Comparison of ENCODE assay signal across 6 cellular contexts in the genomic region with DNA sequence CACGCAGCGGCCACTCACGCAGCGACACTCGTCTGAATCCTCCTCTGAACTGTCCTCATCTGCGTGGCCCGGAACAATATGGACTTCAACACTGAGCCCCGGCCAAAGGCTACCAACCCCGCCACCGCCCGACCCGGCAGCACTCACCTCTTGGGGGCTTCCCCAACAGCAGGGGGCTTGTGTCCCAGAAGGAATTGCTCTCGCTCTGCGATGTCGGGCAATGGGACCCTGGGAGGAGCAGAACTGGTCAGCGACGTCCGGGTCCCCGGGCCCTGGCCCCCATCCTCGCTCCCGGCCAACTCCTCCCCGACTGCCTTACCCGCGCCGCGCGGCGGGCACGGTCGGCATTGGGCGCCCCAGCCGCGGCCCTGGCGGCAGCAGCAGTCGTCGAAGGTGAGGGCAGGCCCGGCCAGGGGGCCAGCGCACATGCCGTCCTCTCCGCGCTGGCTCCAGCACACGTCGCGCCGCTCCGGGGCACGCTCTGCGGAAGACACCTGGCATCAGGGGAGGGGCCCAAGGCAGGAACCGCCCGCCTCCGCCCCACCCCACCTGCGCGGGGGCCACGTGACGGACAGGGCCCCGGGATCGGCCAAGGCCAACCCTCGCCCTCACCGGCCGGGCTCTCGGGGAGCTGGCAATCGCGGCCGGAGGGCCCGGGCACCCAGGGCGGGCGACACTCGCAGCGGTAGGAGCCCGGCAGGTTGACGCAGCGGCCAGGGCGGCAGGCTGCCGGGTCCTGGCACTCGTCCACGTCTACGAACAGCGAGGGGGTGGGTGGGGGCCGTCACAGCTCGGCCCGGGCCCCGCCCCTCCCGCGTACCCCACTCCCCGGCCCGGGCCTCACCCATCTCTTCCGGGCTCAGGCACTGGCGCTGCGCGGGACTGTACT. TPM values are rescaled to one million over a fixed set of nuclear protein-coding genes. Genes with fewer than 3 reads are reported as not detected.
DNase-seq lines count a peak whose midpoint lies in the region; ATAC-seq and TF ChIP-seq lines count a peak whose summit lies in the region.

No MANE protein-coding gene starts in this region.

- H3K4me3 ChIP-seq in gastrocnemius medialis: peak overlapping the region; percentile 60 to 76 (median 64)

- TF ChIP-seq CTCF in gastrocnemius medialis (IDR thresholded peaks at IDR 0.05 in 4 of 5, conservative IDR thresholded peaks at IDR 0.05 in 1 of 5): peak in 2 of 5 experiments; percentile 57 to 71

- H3K36me3 ChIP-seq in gastrocnemius medialis: peaks cover 0 to 24% of the 10 kb centered on the region in 2 donors

- peaks cover 6 to 12% (median 11%) of the 10 kb centered on the region in 3 donors for H3K4me1 Mint-ChIP-seq in IgD-negative memory B cell
- peaks cover 9 to 14% of the 10 kb centered on the region in 2 donors for H3K4me1 Mint-ChIP-seq in effector memory CD8-positive, alpha-beta T cell (ENCODE audit: low read depth in 2 of 2)

- H3K36me3 Mint-ChIP-seq in IgD-negative memory B cell: no peaks in the 10 kb centered on the region
- peaks cover 30% of the 10 kb centered on the region for H3K36me3 Mint-ChIP-seq in effector memory CD8-positive, alpha-beta T cell (ENCODE audit: insufficient read depth)

- DNase-seq in effector memory CD8-positive, alpha-beta T cell: no peak
- DNase-seq in gastrocnemius medialis: no peak
- DNase-seq in HK-2 (ENCODE audit: unreplicated experiment): no peak
- no peak for DNase-seq in activated CD8-positive, alpha-beta memory T cell treated with anti-CD3 and anti-CD28 coated beads, Interleukin-2, amount 50 U/mL, for 48 hours

- H3K27me3 Mint-ChIP-seq in IgD-negative memory B cell: no peaks in the 10 kb centered on the region
- H3K27me3 Mint-ChIP-seq in effector memory CD8-positive, alpha-beta T cell: no peaks in the 10 kb centered on the region

- no peaks in the 10 kb centered on the region for H3K27me3 ChIP-seq in gastrocnemius medialis

- peak overlapping the region; percentile 85 to 96 (median 93) for H3K27ac Mint-ChIP-seq in IgD-negative memory B cell
- H3K27ac Mint-ChIP-seq in effector memory CD8-positive, alpha-beta T cell: peak overlapping the region in 1 of 2 donors; percentile 83

- no peak for TF ChIP-seq POLR2A in gastrocnemius medialis (IDR thresholded peaks at IDR 0.05)

- H3K4me1 ChIP-seq in gastrocnemius medialis: peaks cover 7 to 16% of the 10 kb centered on the region in 2 donors

- ATAC-seq in GM21367 (IDR thresholded peaks at IDR 0.05; ENCODE audit: unreplicated experiment): peak; percentile 1
- peak; percentile 76 for ATAC-seq in effector memory CD8-positive, alpha-beta T cell (replicated peaks)
- peak; percentile 3 to 4 for ATAC-seq in gastrocnemius medialis

- peak overlapping the region; percentile 86 to 92 (median 90) for H3K27ac ChIP-seq in gastrocnemius medialis

- intact Hi-C loops in gastrocnemius medialis (cut with DNase I; ENCODE audit: low total_unique reads): loop anchor here (1.0 kb wide), 5 partner anchors 19 to 75 kb away; a partner anchor contains a TSS

- H3K4me3 Mint-ChIP-seq in IgD-negative memory B cell: peak overlapping the region; percentile 88 to 95 (median 93)
- peak overlapping the region; percentile 77 to 78 for H3K4me3 Mint-ChIP-seq in effector memory CD8-positive, alpha-beta T cell

- in situ Hi-C loops in gastrocnemius medialis (cut with MboI; ENCODE audit: low sequenced_read_pairs in 4 of 4): no loop called here

- no peaks in the 10 kb centered on the region for H3K9me3 Mint-ChIP-seq in IgD-negative memory B cell
- H3K9me3 Mint-ChIP-seq in effector memory CD8-positive, alpha-beta T cell: no peaks in the 10 kb centered on the region

- no peaks in the 10 kb centered on the region for H3K9me3 ChIP-seq in gastrocnemius medialis

RNA-seq across cellular contexts. Expression of a gene that starts 14.8 kb away (rescaled TPM):
- polyA plus RNA-seq in IgD-negative memory B cell: 34.0 TPM
- total RNA-seq in gastrocnemius medialis: 100 to 1,000 TPM; 120 to 162 (median 133) TPM

RNA-seq across cellular contexts. Expression of a gene that starts 18.5 kb away (rescaled TPM):
- polyA plus RNA-seq in IgD-negative memory B cell: 37.4 TPM
- 10 to 100 TPM; 18.5 to 56.6 (median 35.6) TPM for total RNA-seq in gastrocnemius medialis

RNA-seq across cellular contexts. Expression of a gene that starts 30.6 kb away (rescaled TPM):
- 86.4 TPM for polyA plus RNA-seq in IgD-negative memory B cell
- total RNA-seq in gastrocnemius medialis: 10 to 100 TPM; 54.7 to 99.4 (median 75.3) TPM

RNA-seq across cellular contexts. Expression of a gene that starts 32.7 kb away (rescaled TPM):
- polyA plus RNA-seq in IgD-negative memory B cell: 49.0 TPM
- 100 to 1,000 TPM in 3 of 4 donors, 10 to 100 TPM in 1; 86.6 to 154 (median 119) TPM for total RNA-seq in gastrocnemius medialis

RNA-seq across cellular contexts. Expression of a gene that starts 36.2 kb away (rescaled TPM):
- polyA plus RNA-seq in IgD-negative memory B cell: 16.1 TPM
- 100 to 1,000 TPM; 191 to 374 (median 250) TPM for total RNA-seq in gastrocnemius medialis

Comparison
In these comparisons a context has a peak if more than half of its experiments do, and no peak if none do; other contexts are left out.
1. ATAC-seq: peak in every context shown above with its lines; median percentile 76 in effector memory CD8-positive, alpha-beta T cell; 4 in gastrocnemius medialis; 1 in GM21367.